9 cellular contexts compared by ENCODE assay signal in the genomic region with DNA sequence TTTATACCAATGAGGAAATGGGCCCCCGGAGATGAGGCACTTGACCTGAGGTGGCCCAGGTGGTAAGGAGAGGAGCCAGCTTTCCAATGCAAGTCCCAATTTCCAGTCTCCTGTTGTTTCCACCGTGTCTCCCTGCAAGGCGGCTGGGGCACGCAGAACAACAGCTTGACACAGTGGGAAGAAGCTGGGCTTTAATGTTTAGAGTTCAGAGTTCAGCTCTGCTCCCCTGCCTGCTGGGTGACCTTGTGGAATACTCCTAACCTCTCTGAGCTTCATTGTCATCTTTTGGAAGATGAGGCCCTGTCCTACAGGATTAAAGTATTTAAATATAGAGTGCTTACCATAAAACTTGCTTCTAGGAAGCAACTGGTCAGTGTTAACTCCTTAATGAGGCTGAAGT.
DNase-seq lines count a peak whose midpoint lies in the region; ATAC-seq, FAIRE-seq and TF ChIP-seq lines count a peak whose summit lies in the region.
"Had no signal": no experiment of that assay in that cellular context is flagged by ENCODE, and none has a peak within 500 bp of the region (broad histone marks: within the 10 kb centered on the region; RNA-seq: fewer than 3 reads in every experiment).

No MANE protein-coding gene starts in this region.

- no peak for FAIRE-seq in astrocyte (lab: Jason Lieb, UNC)
- FAIRE-seq: GM19239 had no signal

- peak overlapping the region; percentile 87 for H3K9ac ChIP-seq in astrocyte (ENCODE audit: low read length)

- 84 to 100% (median 88%) methylated on average over 3 to 4 of the region's 4 CpGs for WGBS in heart left ventricle, 4 donors
- WGBS in urinary bladder = 72% methylated on average over 4 of the region's 4 CpGs
- 89 to 96% methylated on average over 4 of the region's 4 CpGs for WGBS in aorta, 2 donors

- peaks cover 18 to 99% (median 86%) of the 10 kb centered on the region in 12 donors for H3K4me1 ChIP-seq in heart left ventricle
- peaks cover 90% of the 10 kb centered on the region for H3K4me1 ChIP-seq in astrocyte (ENCODE audit: insufficient read depth, low read length)
- peaks cover 58 to 88% of the 10 kb centered on the region in 2 donors for H3K4me1 ChIP-seq in muscle layer of duodenum (ENCODE audit: control insufficient read depth in 1 of 2, insufficient read depth in 2 of 2, low read length in 2 of 2)
- H3K4me1 ChIP-seq in urinary bladder (ENCODE audit: insufficient read depth) = peaks cover 7% of the 10 kb centered on the region
- H3K4me1 ChIP-seq in aorta (ENCODE audit: control insufficient read depth in 1 of 2, insufficient read depth in 2 of 2, low read length in 2 of 2) = peaks cover 10 to 19% of the 10 kb centered on the region in 2 donors

- peak overlapping the region; percentile 57 for H3K4me3 Mint-ChIP-seq in astrocyte (ENCODE audit: unreplicated experiment)

- H4K20me1 ChIP-seq in astrocyte (ENCODE audit: insufficient read depth, low read length) = no peaks in the 10 kb centered on the region

- ATAC-seq in heart left ventricle = no peak
- no peak for ATAC-seq in Right ventricle myocardium superior (ENCODE audit: poor library complexity)
- ATAC-seq in aorta (ENCODE audit: low FRiP score) = no peak

- peak overlapping the region; percentile 47 for H3K4me2 ChIP-seq in astrocyte (ENCODE audit: low read length)

- H3K27ac ChIP-seq in heart left ventricle (peak overlapping the region in 7 of 12 donors; percentile 69 to 87 (median 73)), astrocyte (ENCODE audit: low read depth, low read length) (peak overlapping the region; percentile 97), muscle layer of duodenum (ENCODE audit: low read length) (peak overlapping the region; percentile 90), urinary bladder (ENCODE audit: low read depth) (peak overlapping the region; percentile 0), aorta (ENCODE audit: low read depth in 1 of 2, low read length in 2 of 2) (no peak overlapping the region)

- peaks cover 4% of the 10 kb centered on the region for H3K36me3 Mint-ChIP-seq in astrocyte (ENCODE audit: low read depth, unreplicated experiment)

- H3K9me3 ChIP-seq in heart left ventricle (no peaks in the 10 kb centered on the region), astrocyte (ENCODE audit: insufficient read depth, low read depth, low read length) (no peaks in the 10 kb centered on the region), muscle layer of duodenum (ENCODE audit: control insufficient read depth in 1 of 2, low read length in 2 of 2) (no peaks in the 10 kb centered on the region), aorta (ENCODE audit: control insufficient read depth, low read length) (no peaks in the 10 kb centered on the region)

- H3K27me3 ChIP-seq in heart left ventricle (no peaks in the 10 kb centered on the region), astrocyte (ENCODE audit: insufficient read depth, low read length) (no peaks in the 10 kb centered on the region), muscle layer of duodenum (ENCODE audit: low read depth, low read length) (no peaks in the 10 kb centered on the region), aorta (ENCODE audit: control insufficient read depth in 1 of 2, insufficient read depth in 2 of 2, low read length in 1 of 2) (no peaks in the 10 kb centered on the region)

- DNase-seq in heart left ventricle (no peak), Right ventricle myocardium superior (no peak), astrocyte (ENCODE audit: low read depth) (no peak), AG20443 (ENCODE audit: low spot score) (no peak), aorta (no peak), UCSD-AML1 (lab: John Stamatoyannopoulos, UW; ENCODE audit: unreplicated experiment) (no peak)

- intact Hi-C loops in heart left ventricle (cut with DNase I) = loop anchor here in 2 of 10 donors (5.0 kb wide), 2 partner anchors 43 to 78 kb away; a partner anchor contains a TSS
- intact Hi-C loops in Right ventricle myocardium superior (cut with DNase I) = no loop called here
- intact Hi-C loops in aorta (cut with DNase I) = loop anchor here in 1 of 2 donors (5.0 kb wide), 1 partner anchor 38 kb away; no protein-coding TSS in a partner anchor

- H3K36me3 ChIP-seq in heart left ventricle (no peaks in the 10 kb centered on the region), astrocyte (ENCODE audit: insufficient read depth, low read length) (peaks cover 3% of the 10 kb centered on the region), muscle layer of duodenum (ENCODE audit: control insufficient read depth in 1 of 2, insufficient read depth in 2 of 2, low read length in 2 of 2) (no peaks in the 10 kb centered on the region), urinary bladder (ENCODE audit: insufficient read depth) (no peaks in the 10 kb centered on the region), aorta (ENCODE audit: control insufficient read depth in 1 of 2, insufficient read depth in 2 of 2, low read length in 1 of 2) (no peaks in the 10 kb centered on the region)

- H3K27ac Mint-ChIP-seq in astrocyte (ENCODE audit: unreplicated experiment) = peak overlapping the region; percentile 92

- peaks cover 91% of the 10 kb centered on the region for H3K79me2 ChIP-seq in astrocyte (ENCODE audit: insufficient read depth, low read length)

- H3K9me3 Mint-ChIP-seq in astrocyte (ENCODE audit: unreplicated experiment) = no peaks in the 10 kb centered on the region

- H3K27me3 Mint-ChIP-seq in astrocyte (ENCODE audit: low read depth, unreplicated experiment) = no peaks in the 10 kb centered on the region

- no peak for TF ChIP-seq POLR2A in heart left ventricle (IDR thresholded peaks at IDR 0.05)

- no peak overlapping the region for H2AFZ ChIP-seq in astrocyte (ENCODE audit: low read depth, low read length)

- TF ChIP-seq CTCF in heart left ventricle (IDR thresholded peaks at IDR 0.05) (no peak), astrocyte (IDR thresholded peaks at IDR 0.05; ENCODE audit: insufficient read depth, low read depth, low read length) (no peak)

- no peak overlapping the region for H3K4me3 ChIP-seq in heart left ventricle
- no peak overlapping the region for H3K4me3 ChIP-seq in astrocyte (ENCODE audit: insufficient read depth, low read depth, low read length)
- H3K4me3 ChIP-seq in muscle layer of duodenum (ENCODE audit: low read depth in 1 of 2, low read length in 2 of 2) = no peak overlapping the region
- no peak overlapping the region for H3K4me3 ChIP-seq in urinary bladder (ENCODE audit: low read depth, low read length)
- no peak overlapping the region for H3K4me3 ChIP-seq in aorta (ENCODE audit: low read length in 2 of 2)

- H3K4me1 Mint-ChIP-seq in astrocyte (ENCODE audit: low read depth, unreplicated experiment) = peaks cover 91% of the 10 kb centered on the region

Comparison
In these comparisons a context has a peak if more than half of its experiments do, and no peak if none do; other contexts are left out.
1. H3K27ac ChIP-seq: peak in heart left ventricle (7 of 12), astrocyte (single experiment), muscle layer of duodenum (single experiment) and urinary bladder (single experiment); none in aorta (0 of 2).